Comparison of ENCODE assay signal across 18 cellular contexts in the genomic region with DNA sequence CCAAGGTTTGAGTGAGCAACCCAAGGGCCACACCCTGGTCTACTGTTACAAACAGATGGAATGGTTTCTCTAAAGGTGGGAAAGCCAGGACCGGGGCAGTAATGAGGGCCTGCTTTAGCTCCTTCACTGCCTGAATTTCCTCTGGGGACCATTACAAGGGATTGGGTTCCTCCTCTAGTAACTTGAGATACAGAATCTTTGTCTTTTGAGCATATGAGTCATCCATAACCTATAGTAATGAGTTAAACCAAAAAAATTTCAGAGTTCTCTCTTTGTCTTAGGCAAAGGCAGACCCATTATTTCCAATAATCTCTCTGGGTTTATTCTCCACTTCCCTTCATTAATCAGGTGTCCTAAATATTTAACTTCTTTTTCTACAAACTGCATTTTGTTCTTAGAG.
DNase-seq lines count a peak whose midpoint lies in the region; ATAC-seq and TF ChIP-seq lines count a peak whose summit lies in the region.
"Had no signal": no experiment of that assay in that cellular context is flagged by ENCODE, and none has a peak within 500 bp of the region (broad histone marks: within the 10 kb centered on the region; RNA-seq: fewer than 3 reads in every experiment).

No MANE protein-coding gene starts in this region.

- peaks cover 30% of the 10 kb centered on the region for H3K9me3 ChIP-seq in adipocyte (ENCODE audit: control insufficient read depth, low read length)
- H3K9me3 ChIP-seq in H9 (ENCODE audit: control insufficient read depth, low read depth, low read length), result peaks cover 16% of the 10 kb centered on the region

- H3K4me2 ChIP-seq in H9 (ENCODE audit: insufficient read depth, insufficient read length, low read length), result no peak overlapping the region

- H3K9ac ChIP-seq in adipocyte (ENCODE audit: low read length), result no peak overlapping the region
- no peak overlapping the region for H3K9ac ChIP-seq in H9 (ENCODE audit: extremely low read depth, insufficient read length, low read length)

- H4K91ac ChIP-seq in H9 (ENCODE audit: insufficient read length, low read depth, low read length), result no peak overlapping the region

- H3K18ac ChIP-seq in H9 (ENCODE audit: insufficient read length, low read depth, low read length), result no peak overlapping the region

- DNase-seq in HCEC 1CT (peak; percentile 3), MV-4-11 (lab: John Stamatoyannopoulos, UW) (peak; percentile 23), adipocyte (ENCODE audit: low read depth) (peak; percentile 34), fibroblast of mammary gland (ENCODE audit: low read depth) (peak; percentile 59), NCI-H510A treated with DMSO at 0.1 percent for 48 hours (lab: John Stamatoyannopoulos, UW) (no peak), NOMO-1 (lab: John Stamatoyannopoulos, UW; ENCODE audit: unreplicated experiment in 2 of 2) (no peak), H9 (no peak)
- DNase-seq: ACHN, AML-193, DMS 273 treated with DMSO at 0.1 percent for 48 hours, NCI-H1092 treated with DMSO at 0.1 percent for 48 hours, NCI-H1694 treated with DMSO at 0.1 percent for 48 hours, NCI-H2107, NCI-H345, NCI-H69 had no signal

- H3K27ac Mint-ChIP-seq in H9, result no peak overlapping the region
- H3K27ac Mint-ChIP-seq: CD14-positive monocyte had no signal

- H3K79me1 ChIP-seq in H9 (ENCODE audit: insufficient read depth, low read depth, low read length, poor library complexity, severe bottlenecking), result no peaks in the 10 kb centered on the region

- H3K27ac ChIP-seq in H9 (ENCODE audit: insufficient read length, low read depth, low read length), result no peak overlapping the region
- H3K27ac ChIP-seq: HL-60 had no signal

- H3K27me3 ChIP-seq in adipocyte (replicated peaks; ENCODE audit: control insufficient read depth, insufficient read depth, low read length), result no peaks in the 10 kb centered on the region
- no peaks in the 10 kb centered on the region for H3K27me3 ChIP-seq in H9 (ENCODE audit: insufficient read depth, low read length)

- H4K20me1 ChIP-seq in H9 (ENCODE audit: control insufficient read depth, insufficient read depth, insufficient read length), result no peaks in the 10 kb centered on the region

- no peaks in the 10 kb centered on the region for H3K27me3 Mint-ChIP-seq in H9 (ENCODE audit: low read depth)

- H3K4me1 Mint-ChIP-seq in H9, result peaks cover 5 to 6% of the 10 kb centered on the region in 2 experiments

- H2AFZ ChIP-seq in H9 (ENCODE audit: low read length), result no peak overlapping the region

- no peak overlapping the region for H2BK12ac ChIP-seq in H9 (ENCODE audit: insufficient read length, low read depth, low read length)

- no peak overlapping the region for H4K5ac ChIP-seq in H9 (ENCODE audit: insufficient read length, low read depth, low read length)

- H3K23ac ChIP-seq in H9 (ENCODE audit: insufficient read length, low read depth, low read length), result no peak overlapping the region

- no peak overlapping the region for H3T11ph ChIP-seq in H9 (ENCODE audit: low read length)

- TF ChIP-seq CTCF in fibroblast of mammary gland (conservative IDR thresholded peaks at IDR 0.05; ENCODE audit: control insufficient read depth, insufficient read depth, low read depth, low read length), result no peak
- no peak for TF ChIP-seq CTCF in H9 (conservative IDR thresholded peaks at IDR 0.05)

- no peak overlapping the region for H4K8ac ChIP-seq in H9 (replicated peaks; ENCODE audit: insufficient read length, low read depth, low read length)

- H3K9me3 Mint-ChIP-seq in H9, result peaks cover 33% of the 10 kb centered on the region in 2 experiments

- H2AK5ac ChIP-seq in H9 (ENCODE audit: insufficient read length, low read length), result no peak overlapping the region

- no peak overlapping the region for H3K56ac ChIP-seq in H9 (ENCODE audit: insufficient read length, low read depth, low read length)

- no peaks in the 10 kb centered on the region for H3K36me3 ChIP-seq in adipocyte (ENCODE audit: control insufficient read depth, insufficient read depth, low read length, severe bottlenecking)

- no peak overlapping the region for H2BK20ac ChIP-seq in H9 (ENCODE audit: low read depth, low read length, poor library complexity, severe bottlenecking)

- no peaks in the 10 kb centered on the region for H3K79me2 ChIP-seq in H9 (ENCODE audit: insufficient read depth, low read length)

- H3K4me3 ChIP-seq in adipocyte (ENCODE audit: low read length) (no peak overlapping the region), fibroblast of mammary gland (ENCODE audit: control insufficient read depth, low read depth, low read length) (no peak overlapping the region)

- H3K14ac ChIP-seq in H9 (ENCODE audit: insufficient read depth, low read length), result no peak overlapping the region

- H3K23me2 ChIP-seq in H9 (ENCODE audit: insufficient read length, low read depth, low read length, poor library complexity, severe bottlenecking), result no peaks in the 10 kb centered on the region

- no peak overlapping the region for H2BK120ac ChIP-seq in H9 (ENCODE audit: low read depth, low read length, poor library complexity, severe bottlenecking)

- H2BK15ac ChIP-seq in H9 (ENCODE audit: low read depth, low read length), result no peak overlapping the region

- H3K4ac ChIP-seq in H9 (ENCODE audit: low read depth, low read length), result no peak overlapping the region

- H3K36me3 Mint-ChIP-seq in H9 (ENCODE audit: insufficient read depth in 1 of 3, low read depth in 3 of 3), result peaks cover 8 to 32% (median 27%) of the 10 kb centered on the region in 3 experiments
- H3K36me3 Mint-ChIP-seq: CD14-positive monocyte had no signal

- ATAC-seq in HG02870 (IDR thresholded peaks at IDR 0.05; ENCODE audit: unreplicated experiment), result no peak

- no CpG with 5 or more reads among the region's 1 CpG for WGBS in H9 (ENCODE audit: extremely low coverage, insufficient read length, low lambda C conversion rate)

- H3K4me1 ChIP-seq in adipocyte (ENCODE audit: control insufficient read depth, insufficient read depth, low read length) (peaks cover 28% of the 10 kb centered on the region), H9 (ENCODE audit: insufficient read depth, low read length) (no peaks in the 10 kb centered on the region)

- H2BK5ac ChIP-seq in H9 (ENCODE audit: insufficient read length, low read length), result no peak overlapping the region

- no peak overlapping the region for H3K4me3 Mint-ChIP-seq in H9
- H3K4me3 Mint-ChIP-seq: CD14-positive monocyte had no signal

Comparison
In these comparisons a context has a peak if more than half of its experiments do, and no peak if none do; other contexts are left out.
1. DNase-seq: peak in HCEC 1CT (single experiment), MV-4-11 (single experiment), adipocyte (single experiment) and fibroblast of mammary gland (single experiment); none in NCI-H510A treated with DMSO at 0.1 percent for 48 hours (single experiment), NOMO-1 (0 of 2) and H9 (single experiment).